ENCODE assay signal across 10 cellular contexts in the genomic region with DNA sequence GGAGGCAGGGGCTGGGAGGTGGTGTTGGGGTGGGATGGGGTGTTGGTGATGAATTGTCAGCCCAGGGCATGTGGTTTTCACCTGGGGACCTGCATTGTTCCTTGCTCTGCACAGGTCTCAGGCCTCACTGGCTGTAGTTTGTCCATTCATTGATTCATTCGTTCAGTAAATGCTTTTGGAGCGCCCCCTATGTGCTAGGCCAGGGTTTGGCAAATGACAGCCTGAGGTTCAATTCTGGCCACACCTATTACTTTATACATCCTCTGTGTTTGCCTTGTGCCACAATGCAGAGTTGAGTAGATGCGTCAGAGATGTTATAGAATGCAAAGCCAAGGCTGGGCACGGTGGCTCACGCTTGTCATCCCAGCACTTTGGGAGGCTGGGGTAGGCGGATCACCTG. TPM values are rescaled to one million over a fixed set of nuclear protein-coding genes. Genes with fewer than 3 reads are reported as not detected.
DNase-seq lines count a peak whose midpoint lies in the region; ATAC-seq and TF ChIP-seq lines count a peak whose summit lies in the region.
"Had no signal": no experiment of that assay in that cellular context is flagged by ENCODE, and none has a peak within 500 bp of the region (broad histone marks: within the 10 kb centered on the region; RNA-seq: fewer than 3 reads in every experiment).

No MANE protein-coding gene starts in this region.

- H3K9me3 ChIP-seq in right cardiac atrium (ENCODE audit: control insufficient read depth, low read length) (no peaks in the 10 kb centered on the region), uterus (no peaks in the 10 kb centered on the region)

- H3K27me3 ChIP-seq in right cardiac atrium (ENCODE audit: control insufficient read depth, insufficient read depth) (no peaks in the 10 kb centered on the region), uterus (no peaks in the 10 kb centered on the region)

- H3K4me1 ChIP-seq in right cardiac atrium (ENCODE audit: control insufficient read depth, insufficient read depth, low read length) (peaks cover 1% of the 10 kb centered on the region), uterus (no peaks in the 10 kb centered on the region)

- in situ Hi-C loops in KBM-7 (cut with MboI; ENCODE audit: low pct_unique_long_range_greater_than_20kb, low sequenced_read_pairs), result no loop called here

- H3K9me3 Mint-ChIP-seq in neural crest cell, result peaks cover 3% of the 10 kb centered on the region
- H3K9me3 Mint-ChIP-seq: naive thymus-derived CD8-positive, alpha-beta T cell had no signal

- no peaks in the 10 kb centered on the region for H3K36me3 ChIP-seq in uterus

- H3K36me3 Mint-ChIP-seq in neural crest cell (ENCODE audit: low read depth), result no peaks in the 10 kb centered on the region
- H3K36me3 Mint-ChIP-seq: naive thymus-derived CD8-positive, alpha-beta T cell had no signal

- H3K27me3 Mint-ChIP-seq in neural crest cell (ENCODE audit: low read depth), result no peaks in the 10 kb centered on the region
- H3K27me3 Mint-ChIP-seq: naive thymus-derived CD8-positive, alpha-beta T cell had no signal

- H3K27ac ChIP-seq in right cardiac atrium (ENCODE audit: low read length), result no peak overlapping the region
- no peak overlapping the region for H3K27ac ChIP-seq in uterus
- H3K27ac ChIP-seq: RWPE1 had no signal

- H3K4me1 Mint-ChIP-seq in neural crest cell, result peaks cover 7% of the 10 kb centered on the region

- intact Hi-C loops in right cardiac atrium (cut with DNase I) (no loop called here), uterus (cut with DNase I; ENCODE audit: low total_unique reads) (no loop called here)

- H3K4me3 ChIP-seq in right cardiac atrium (ENCODE audit: low read length) (no peak overlapping the region), uterus (no peak overlapping the region)

- TF ChIP-seq POLR2A in uterus (IDR thresholded peaks at IDR 0.05), result no peak

- 60% methylated on average over 6 of the region's 6 CpGs for WGBS in right cardiac atrium

- TF ChIP-seq CTCF in neural crest cell (conservative IDR thresholded peaks at IDR 0.05), result peak; percentile 28
- no peak for TF ChIP-seq CTCF in uterus (IDR thresholded peaks at IDR 0.05)

- H3K4me3 Mint-ChIP-seq in neural crest cell, result no peak overlapping the region
- H3K4me3 Mint-ChIP-seq: naive thymus-derived CD8-positive, alpha-beta T cell had no signal

- H3K27ac Mint-ChIP-seq in neural crest cell (ENCODE audit: unreplicated experiment), result no peak overlapping the region

- ATAC-seq in right cardiac atrium, result no peak
- ATAC-seq: naive thymus-derived CD8-positive, alpha-beta T cell had no signal

- peak; percentile 51 for DNase-seq in DMS53 (lab: John Stamatoyannopoulos, UW)
- DNase-seq in DMS53 treated with DMSO at 0.1 percent for 48 hours (lab: John Stamatoyannopoulos, UW; ENCODE audit: unreplicated experiment), result no peak
- DNase-seq in KBM-7, result peak; percentile 54
- peak; percentile 18 for DNase-seq in activated CD8-positive, alpha-beta memory T cell treated with anti-CD3 and anti-CD28 coated beads, Interleukin-2, amount 50 U/mL, for 4 hours
- DNase-seq in neural crest cell (ENCODE audit: low read depth, low spot score), result no peak
- no peak for DNase-seq in stimulated activated naive CD4-positive, alpha-beta T cell (lab: John Stamatoyannopoulos, UW)
- no peak for DNase-seq in right cardiac atrium
- no peak for DNase-seq in uterus

RNA-seq across cellular contexts. Expression of a gene that starts 4.7 kb away (rescaled TPM):
- total RNA-seq in neural crest cell (9.0 and 9.5 TPM in 2 replicates), right cardiac atrium (10 to 100 TPM in 2 of 4 donors, 1 to 10 TPM in 2; 5.5 to 11.8 (median 9.8) TPM), uterus (1 to 10 TPM in 3 of 4 donors, not detected in 1; 5.4 to 7.1 (median 5.6) TPM)
- polyA plus RNA-seq in right cardiac atrium, result 8.0 TPM

RNA-seq across cellular contexts. Expression of a gene that starts 43.6 kb away (rescaled TPM):
- total RNA-seq in neural crest cell, result 104 and 107 TPM in 2 replicates
- total RNA-seq in right cardiac atrium, result 10 to 100 TPM; 45.9 to 67.1 (median 56.0) TPM
- 38.2 TPM for polyA plus RNA-seq in right cardiac atrium
- 10 to 100 TPM; 22.0 to 75.5 (median 66.9) TPM for total RNA-seq in uterus

Comparison
In these comparisons a context has a peak if more than half of its experiments do, and no peak if none do; other contexts are left out.
1. DNase-seq: peak in DMS53 (single experiment), KBM-7 (single experiment) and activated CD8-positive, alpha-beta memory T cell treated with anti-CD3 and anti-CD28 coated beads, Interleukin-2, amount 50 U/mL, for 4 hours (single experiment); none in DMS53 treated with DMSO at 0.1 percent for 48 hours (single experiment), neural crest cell (single experiment), stimulated activated naive CD4-positive, alpha-beta T cell (0 of 6), right cardiac atrium (0 of 3) and uterus (0 of 2).